2 cellular contexts compared by ENCODE assay signal in the genomic region with DNA sequence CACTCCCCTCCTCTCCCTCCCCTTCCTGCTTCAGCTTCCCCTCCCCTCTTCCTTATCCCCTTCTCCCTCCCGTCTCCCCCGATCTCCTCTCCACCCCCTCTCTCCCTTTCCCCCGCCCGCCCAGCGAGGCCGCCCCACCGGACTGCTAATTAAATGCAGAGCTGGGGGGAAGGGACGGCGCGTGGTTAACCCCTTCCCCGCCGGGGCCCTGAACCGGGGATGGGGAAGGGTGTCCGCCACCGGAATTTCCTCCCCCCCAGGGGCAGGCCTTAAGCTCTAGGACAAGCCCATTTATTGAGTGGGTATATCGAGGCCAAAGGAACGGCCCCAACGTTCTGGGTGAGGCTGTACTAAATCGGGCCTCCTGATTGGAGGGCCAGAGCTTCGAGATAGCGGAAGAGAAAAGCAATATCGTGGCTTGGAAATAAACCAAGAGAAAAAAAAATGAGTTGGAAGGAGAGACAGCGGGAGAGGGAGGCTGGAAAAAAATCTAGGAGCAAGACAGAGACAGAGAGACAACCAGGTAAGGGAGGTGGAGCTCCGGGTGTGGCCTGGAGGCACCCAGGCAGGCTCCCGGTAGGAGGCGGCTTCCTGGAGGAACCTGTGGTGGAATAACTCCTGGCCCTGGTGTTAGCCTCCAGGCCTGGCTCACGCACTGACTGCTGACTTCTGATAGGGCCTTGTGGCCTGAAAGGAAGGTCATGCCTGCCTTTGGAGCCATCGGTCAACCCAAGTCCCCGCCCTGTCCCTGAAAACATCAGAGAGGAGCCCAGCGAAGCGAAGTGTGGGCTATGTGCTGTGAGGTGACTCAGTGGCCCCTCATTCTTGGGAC.
A peak's percentile ranks its signal among the peaks of the same experiment; 100 is the strongest.
TF ChIP-seq lines count a peak whose summit lies in the region.

No MANE protein-coding gene starts in this region.

TF ChIP-seq in GM23338, 12 proteins besides CTCF, POLR2A, EP300 and RAD21:
- TF ChIP-seq POLR2AphosphoS5 (IDR thresholded peaks at IDR 0.05; ENCODE audit: low read depth) (0 out of 2 replicates have a peak, but pooled peaks have one; percentile 18), CREB1 (CRISPR knock-in tag; IDR thresholded peaks at IDR 0.05; ENCODE audit: low read depth) (peak; percentile 29; the same call in 1 of the 2 replicates)
- TF ChIP-seq, protein P1, sequence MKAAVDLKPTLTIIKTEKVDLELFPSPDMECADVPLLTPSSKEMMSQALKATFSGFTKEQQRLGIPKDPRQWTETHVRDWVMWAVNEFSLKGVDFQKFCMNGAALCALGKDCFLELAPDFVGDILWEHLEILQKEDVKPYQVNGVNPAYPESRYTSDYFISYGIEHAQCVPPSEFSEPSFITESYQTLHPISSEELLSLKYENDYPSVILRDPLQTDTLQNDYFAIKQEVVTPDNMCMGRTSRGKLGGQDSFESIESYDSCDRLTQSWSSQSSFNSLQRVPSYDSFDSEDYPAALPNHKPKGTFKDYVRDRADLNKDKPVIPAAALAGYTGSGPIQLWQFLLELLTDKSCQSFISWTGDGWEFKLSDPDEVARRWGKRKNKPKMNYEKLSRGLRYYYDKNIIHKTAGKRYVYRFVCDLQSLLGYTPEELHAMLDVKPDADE (IDR thresholded peaks at IDR 0.05): no peak

TF ChIP-seq in K562, 482 proteins besides CTCF, POLR2A, EP300 and RAD21 (continues in another document):
- no peak for TF ChIP-seq KHSRP (IDR thresholded peaks at IDR 0.05)
- TF ChIP-seq PHB2 (IDR thresholded peaks at IDR 0.05; ENCODE audit: low read depth): no peak
- TF ChIP-seq CTCFL (IDR thresholded peaks at IDR 0.05; ENCODE audit: borderline replicate concordance, insufficient read depth, low read depth, low read length, poor library complexity, severe bottlenecking): no peak
- TF ChIP-seq NCOA6 (IDR thresholded peaks at IDR 0.05): no peak
- TF ChIP-seq, protein P2, sequence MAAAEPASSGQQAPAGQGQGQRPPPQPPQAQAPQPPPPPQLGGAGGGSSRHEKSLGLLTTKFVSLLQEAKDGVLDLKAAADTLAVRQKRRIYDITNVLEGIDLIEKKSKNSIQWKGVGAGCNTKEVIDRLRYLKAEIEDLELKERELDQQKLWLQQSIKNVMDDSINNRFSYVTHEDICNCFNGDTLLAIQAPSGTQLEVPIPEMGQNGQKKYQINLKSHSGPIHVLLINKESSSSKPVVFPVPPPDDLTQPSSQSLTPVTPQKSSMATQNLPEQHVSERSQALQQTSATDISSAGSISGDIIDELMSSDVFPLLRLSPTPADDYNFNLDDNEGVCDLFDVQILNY (CRISPR knock-in tag; IDR thresholded peaks at IDR 0.05): no peak
- no peak for TF ChIP-seq NEUROD1 (IDR thresholded peaks at IDR 0.05; ENCODE audit: borderline replicate concordance, low read depth, low read length, partially characterized antibody)
- TF ChIP-seq ZNF124 (CRISPR knock-in tag; IDR thresholded peaks at IDR 0.05): no peak
- no peak for TF ChIP-seq RBM22 (IDR thresholded peaks at IDR 0.05; ENCODE audit: low read depth, low read length, poor library complexity, severe bottlenecking)
- TF ChIP-seq KLF16 (IDR thresholded peaks at IDR 0.05): no peak
- TF ChIP-seq RBM34 (IDR thresholded peaks at IDR 0.05; ENCODE audit: borderline replicate concordance, insufficient read depth, low read length): no peak
- TF ChIP-seq ZNF408 (CRISPR knock-in tag; IDR thresholded peaks at IDR 0.05; ENCODE audit: low read depth): no peak
- TF ChIP-seq JUNB (CRISPR knock-in tag; conservative IDR thresholded peaks at IDR 0.05): no peak
- peak; percentile 66 for TF ChIP-seq HDAC3 (IDR thresholded peaks at IDR 0.05; ENCODE audit: borderline replicate concordance, partially characterized antibody)
- no peak for TF ChIP-seq ZNF3 (CRISPR knock-in tag; IDR thresholded peaks at IDR 0.05)
- no peak for TF ChIP-seq ZNF140 (CRISPR knock-in tag; IDR thresholded peaks at IDR 0.05)
- TF ChIP-seq RBM17 (IDR thresholded peaks at IDR 0.05; ENCODE audit: borderline replicate concordance, low read depth, low read length): no peak
- TF ChIP-seq, protein P3, sequence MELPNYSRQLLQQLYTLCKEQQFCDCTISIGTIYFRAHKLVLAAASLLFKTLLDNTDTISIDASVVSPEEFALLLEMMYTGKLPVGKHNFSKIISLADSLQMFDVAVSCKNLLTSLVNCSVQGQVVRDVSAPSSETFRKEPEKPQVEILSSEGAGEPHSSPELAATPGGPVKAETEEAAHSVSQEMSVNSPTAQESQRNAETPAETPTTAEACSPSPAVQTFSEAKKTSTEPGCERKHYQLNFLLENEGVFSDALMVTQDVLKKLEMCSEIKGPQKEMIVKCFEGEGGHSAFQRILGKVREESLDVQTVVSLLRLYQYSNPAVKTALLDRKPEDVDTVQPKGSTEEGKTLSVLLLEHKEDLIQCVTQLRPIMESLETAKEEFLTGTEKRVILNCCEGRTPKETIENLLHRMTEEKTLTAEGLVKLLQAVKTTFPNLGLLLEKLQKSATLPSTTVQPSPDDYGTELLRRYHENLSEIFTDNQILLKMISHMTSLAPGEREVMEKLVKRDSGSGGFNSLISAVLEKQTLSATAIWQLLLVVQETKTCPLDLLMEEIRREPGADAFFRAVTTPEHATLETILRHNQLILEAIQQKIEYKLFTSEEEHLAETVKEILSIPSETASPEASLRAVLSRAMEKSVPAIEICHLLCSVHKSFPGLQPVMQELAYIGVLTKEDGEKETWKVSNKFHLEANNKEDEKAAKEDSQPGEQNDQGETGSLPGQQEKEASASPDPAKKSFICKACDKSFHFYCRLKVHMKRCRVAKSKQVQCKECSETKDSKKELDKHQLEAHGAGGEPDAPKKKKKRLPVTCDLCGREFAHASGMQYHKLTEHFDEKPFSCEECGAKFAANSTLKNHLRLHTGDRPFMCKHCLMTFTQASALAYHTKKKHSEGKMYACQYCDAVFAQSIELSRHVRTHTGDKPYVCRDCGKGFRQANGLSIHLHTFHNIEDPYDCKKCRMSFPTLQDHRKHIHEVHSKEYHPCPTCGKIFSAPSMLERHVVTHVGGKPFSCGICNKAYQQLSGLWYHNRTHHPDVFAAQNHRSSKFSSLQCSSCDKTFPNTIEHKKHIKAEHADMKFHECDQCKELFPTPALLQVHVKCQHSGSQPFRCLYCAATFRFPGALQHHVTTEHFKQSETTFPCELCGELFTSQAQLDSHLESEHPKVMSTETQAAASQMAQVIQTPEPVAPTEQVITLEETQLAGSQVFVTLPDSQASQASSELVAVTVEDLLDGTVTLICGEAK (IDR thresholded peaks at IDR 0.05): no peak
- TF ChIP-seq, protein P3 (CRISPR knock-in tag; IDR thresholded peaks at IDR 0.05): no peak
- TF ChIP-seq PREB (CRISPR knock-in tag; IDR thresholded peaks at IDR 0.05): no peak
- TF ChIP-seq MYC (IDR thresholded peaks at IDR 0.05; ENCODE audit: low read depth, low read length): no peak; the same call in 1 of the 2 replicates
- no peak for TF ChIP-seq MYC (CRISPR knock-in tag; IDR thresholded peaks at IDR 0.05; ENCODE audit: borderline replicate concordance, low read depth)
- TF ChIP-seq, protein P4, sequence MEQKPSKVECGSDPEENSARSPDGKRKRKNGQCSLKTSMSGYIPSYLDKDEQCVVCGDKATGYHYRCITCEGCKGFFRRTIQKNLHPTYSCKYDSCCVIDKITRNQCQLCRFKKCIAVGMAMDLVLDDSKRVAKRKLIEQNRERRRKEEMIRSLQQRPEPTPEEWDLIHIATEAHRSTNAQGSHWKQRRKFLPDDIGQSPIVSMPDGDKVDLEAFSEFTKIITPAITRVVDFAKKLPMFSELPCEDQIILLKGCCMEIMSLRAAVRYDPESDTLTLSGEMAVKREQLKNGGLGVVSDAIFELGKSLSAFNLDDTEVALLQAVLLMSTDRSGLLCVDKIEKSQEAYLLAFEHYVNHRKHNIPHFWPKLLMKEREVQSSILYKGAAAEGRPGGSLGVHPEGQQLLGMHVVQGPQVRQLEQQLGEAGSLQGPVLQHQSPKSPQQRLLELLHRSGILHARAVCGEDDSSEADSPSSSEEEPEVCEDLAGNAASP (IDR thresholded peaks at IDR 0.05): no peak
- TF ChIP-seq KAT2B (IDR thresholded peaks at IDR 0.05; ENCODE audit: low read depth, low read length): no peak
- no peak for TF ChIP-seq CCNT2 (IDR thresholded peaks at IDR 0.05; ENCODE audit: borderline replicate concordance, extremely low read depth, insufficient read length, low read depth, low read length)
- TF ChIP-seq ZNF584 (CRISPR knock-in tag; IDR thresholded peaks at IDR 0.05; ENCODE audit: low read depth): 0 out of 2 replicates have a peak, but pooled peaks have one; percentile 43
- no peak for TF ChIP-seq ZNF583 (CRISPR knock-in tag; IDR thresholded peaks at IDR 0.05)
- no peak for TF ChIP-seq CEBPG (CRISPR knock-in tag; IDR thresholded peaks at IDR 0.05)
- TF ChIP-seq CEBPG (tag; conservative IDR thresholded peaks at IDR 0.05 in 1 of 2, IDR thresholded peaks at IDR 0.05 in 1 of 2): no peak
- TF ChIP-seq, protein P5, sequence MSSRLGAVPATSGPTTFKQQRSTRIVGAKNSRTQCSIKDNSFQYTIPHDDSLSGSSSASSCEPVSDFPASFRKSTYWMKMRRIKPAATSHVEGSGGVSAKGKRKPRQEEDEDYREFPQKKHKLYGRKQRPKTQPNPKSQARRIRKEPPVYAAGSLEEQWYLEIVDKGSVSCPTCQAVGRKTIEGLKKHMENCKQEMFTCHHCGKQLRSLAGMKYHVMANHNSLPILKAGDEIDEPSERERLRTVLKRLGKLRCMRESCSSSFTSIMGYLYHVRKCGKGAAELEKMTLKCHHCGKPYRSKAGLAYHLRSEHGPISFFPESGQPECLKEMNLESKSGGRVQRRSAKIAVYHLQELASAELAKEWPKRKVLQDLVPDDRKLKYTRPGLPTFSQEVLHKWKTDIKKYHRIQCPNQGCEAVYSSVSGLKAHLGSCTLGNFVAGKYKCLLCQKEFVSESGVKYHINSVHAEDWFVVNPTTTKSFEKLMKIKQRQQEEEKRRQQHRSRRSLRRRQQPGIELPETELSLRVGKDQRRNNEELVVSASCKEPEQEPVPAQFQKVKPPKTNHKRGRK (tag; IDR thresholded peaks at IDR 0.05): no peak
- no peak for TF ChIP-seq E2F1 (CRISPR knock-in tag; IDR thresholded peaks at IDR 0.05)
- TF ChIP-seq ZNF263 (CRISPR knock-in tag; IDR thresholded peaks at IDR 0.05; ENCODE audit: borderline replicate concordance): no peak; the same call in 1 of the 2 replicates
- peak; percentile 28; the same call in 1 of the 2 replicates for TF ChIP-seq STAG1 (CRISPR knock-in tag; IDR thresholded peaks at IDR 0.05; ENCODE audit: borderline replicate concordance)
- no peak for TF ChIP-seq FOXJ2 (tag; IDR thresholded peaks at IDR 0.05)
- no peak for TF ChIP-seq DMBX1 (CRISPR knock-in tag; IDR thresholded peaks at IDR 0.05; ENCODE audit: borderline replicate concordance)
- no peak for TF ChIP-seq HNRNPLL (IDR thresholded peaks at IDR 0.05; ENCODE audit: low read depth, low read length, poor library complexity, severe bottlenecking)
- TF ChIP-seq ZNF197 (CRISPR knock-in tag; IDR thresholded peaks at IDR 0.05; ENCODE audit: low read depth): no peak
- TF ChIP-seq KDM4B (IDR thresholded peaks at IDR 0.05; ENCODE audit: borderline replicate concordance in 2 of 2, low read depth in 1 of 2): no peak
- TF ChIP-seq ZSCAN29 (IDR thresholded peaks at IDR 0.05): peak; percentile 31
- TF ChIP-seq FOXP1 (CRISPR knock-in tag; IDR thresholded peaks at IDR 0.05): no peak; the same call in 1 of the 2 replicates
